ENCODE assay signal across 8 cellular contexts in the genomic region with DNA sequence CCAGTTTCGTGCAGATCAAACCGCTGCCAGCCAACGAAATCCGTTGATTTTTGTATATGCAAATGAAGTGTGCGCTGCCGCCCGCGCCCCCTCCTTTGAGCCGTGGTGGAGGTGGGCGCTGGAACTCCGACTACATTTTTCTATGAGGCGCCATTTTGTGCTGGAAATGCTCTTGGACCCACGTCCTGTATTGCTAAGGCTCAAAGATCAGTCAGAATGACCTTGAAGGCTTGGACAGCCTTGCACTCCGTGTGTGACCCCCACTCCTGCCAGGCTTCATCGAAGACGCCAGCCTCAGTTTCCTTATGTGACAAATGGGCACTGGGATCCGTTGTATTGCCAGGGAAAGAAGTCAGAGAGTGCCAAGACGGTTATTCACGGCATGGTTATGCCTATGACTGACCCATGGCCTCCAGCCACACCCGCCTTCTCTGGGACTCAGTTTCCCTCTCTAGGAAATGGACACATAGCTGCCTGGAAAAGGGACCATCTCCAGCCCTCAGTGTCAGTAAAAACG. TPM values are rescaled to one million over a fixed set of nuclear protein-coding genes. Genes with fewer than 3 reads are reported as not detected.
DNase-seq lines count a peak whose midpoint lies in the region; ATAC-seq and TF ChIP-seq lines count a peak whose summit lies in the region.

No MANE protein-coding gene starts in this region.

- H3K36me3 Mint-ChIP-seq in CD14-positive monocyte = peaks cover 19 to 30% of the 10 kb centered on the region in 2 donors
- H3K36me3 Mint-ChIP-seq in nephron progenitor cell (ENCODE audit: low read depth) = peaks cover 44% of the 10 kb centered on the region

- no peak for DNase-seq in CD14-positive monocyte (ENCODE audit: low spot score)
- DNase-seq in MM.1S = no peak
- no peak for DNase-seq in coronary artery (ENCODE audit: low spot score)
- no peak for DNase-seq in nephron progenitor cell
- no peak for DNase-seq in NCI-H1436 treated with DMSO at 0.1 percent for 48 hours (lab: John Stamatoyannopoulos, UW)
- no peak for DNase-seq in NK-92 treated with Interleukin-12 subunit alpha and Interleukin-12 subunit beta, amount 100 ng/mL, for 24 hours (lab: John Stamatoyannopoulos, UW)

- peak overlapping the region; percentile 98 for H3K4me2 ChIP-seq in MM.1S (ENCODE audit: low read depth, low read length)

- peaks cover 10% of the 10 kb centered on the region for H3K36me3 ChIP-seq in MM.1S (replicated peaks; ENCODE audit: insufficient read depth, low read length)

- H3K4me1 Mint-ChIP-seq in CD14-positive monocyte (peaks cover 22% of the 10 kb centered on the region), nephron progenitor cell (peaks cover 26% of the 10 kb centered on the region)

- peaks cover 11% of the 10 kb centered on the region for H4K20me1 ChIP-seq in MM.1S (ENCODE audit: insufficient read depth, low read length)

- H3K9me3 Mint-ChIP-seq in CD14-positive monocyte = peaks cover 0 to 12% (median 2%) of the 10 kb centered on the region in 7 donors
- peaks cover 32% of the 10 kb centered on the region for H3K9me3 Mint-ChIP-seq in nephron progenitor cell

- H3K9ac ChIP-seq in MM.1S (ENCODE audit: low read length) = peak overlapping the region; percentile 66

- H3K4me3 ChIP-seq in MM.1S (ENCODE audit: low read length) (peak overlapping the region; percentile 70), coronary artery (peak overlapping the region; percentile 94)

- H3K27me3 Mint-ChIP-seq in CD14-positive monocyte (ENCODE audit: low read depth in 3 of 3) (peaks cover 3 to 6% (median 4%) of the 10 kb centered on the region in 3 donors), nephron progenitor cell (ENCODE audit: low read depth, poor library complexity) (peaks cover 24% of the 10 kb centered on the region)

- no peak for TF ChIP-seq CTCF in CD14-positive monocyte (IDR thresholded peaks at IDR 0.05)
- no peak for TF ChIP-seq CTCF in MM.1S (IDR thresholded peaks at IDR 0.05; ENCODE audit: low read length)
- TF ChIP-seq CTCF in coronary artery (IDR thresholded peaks at IDR 0.05) = no peak
- no peak for TF ChIP-seq CTCF in nephron progenitor cell (IDR thresholded peaks at IDR 0.05)

- intact Hi-C loops in CD14-positive monocyte (cut with micrococcal nuclease) = loop anchor here in 1 of 2 donors (2.0 to 10.0 kb wide), 2 partner anchors 52 to 196 kb away; partner anchors contain the start of genes ISOC2, ZNF524 and ZNF865

- peak overlapping the region; percentile 99 for H2AFZ ChIP-seq in MM.1S (ENCODE audit: low read length)

- peaks cover 20% of the 10 kb centered on the region for H3K4me1 ChIP-seq in MM.1S (ENCODE audit: low read length)

- peaks cover 17% of the 10 kb centered on the region for H3F3A ChIP-seq in MM.1S (ENCODE audit: insufficient read depth, low read length)

- H3K27me3 ChIP-seq in MM.1S (replicated peaks; ENCODE audit: insufficient read depth, low read length) = peaks cover 5% of the 10 kb centered on the region; the same call in 1 of the 2 replicates

- H3K9me3 ChIP-seq in MM.1S (replicated peaks; ENCODE audit: insufficient read depth, low read length) = no peaks in the 10 kb centered on the region

- H3K4me3 Mint-ChIP-seq in CD14-positive monocyte = peak overlapping the region; percentile 84 to 91
- peak overlapping the region; percentile 90 for H3K4me3 Mint-ChIP-seq in nephron progenitor cell

- no peaks in the 10 kb centered on the region for H3K9me2 ChIP-seq in MM.1S (replicated peaks; ENCODE audit: insufficient read depth, low read length)

- H3K27ac ChIP-seq in MM.1S (ENCODE audit: low read length) = peak overlapping the region; percentile 93; the same call in 1 of the 2 replicates
- H3K27ac ChIP-seq in coronary artery = peak overlapping the region; percentile 97

- ATAC-seq in GM18858 (IDR thresholded peaks at IDR 0.05; ENCODE audit: unreplicated experiment) (no peak), HG03439 (IDR thresholded peaks at IDR 0.05; ENCODE audit: unreplicated experiment) (no peak)

- peak overlapping the region; percentile 96 to 98 (median 97) for H3K27ac Mint-ChIP-seq in CD14-positive monocyte
- H3K27ac Mint-ChIP-seq in nephron progenitor cell = peak overlapping the region; percentile 99

- peaks cover 35% of the 10 kb centered on the region for H3K79me2 ChIP-seq in MM.1S (ENCODE audit: low read length)

RNA-seq across cellular contexts. Expression of gene UBE2S, which starts 0.8 kb away (rescaled TPM):
- polyA plus RNA-seq in CD14-positive monocyte = 10 to 100 TPM; 16.1 to 21.9 TPM

RNA-seq across cellular contexts. Expression of gene RPL28, which starts 22.6 kb away (rescaled TPM):
- 100 to 1,000 TPM; 199 to 208 TPM for polyA plus RNA-seq in CD14-positive monocyte

RNA-seq across cellular contexts. Expression of gene TMEM238, which starts 24.3 kb away (rescaled TPM):
- not detected for polyA plus RNA-seq in CD14-positive monocyte

RNA-seq across cellular contexts. Expression of gene TMEM190, which starts 31.8 kb away (rescaled TPM):
- polyA plus RNA-seq in CD14-positive monocyte = not detected

RNA-seq across cellular contexts. Expression of gene SHISA7, which starts 34.7 kb away (rescaled TPM):
- not detected for polyA plus RNA-seq in CD14-positive monocyte
